In genomic region chrX:38796926-38797325, GRCh38 we compare ENCODE assay signal across 17 cellular contexts.
"Had no signal": no experiment of that assay in that cellular context is flagged by ENCODE, and none has a peak within 500 bp of the region (broad histone marks: within the 10 kb centered on the region; RNA-seq: fewer than 3 reads in every experiment).

No MANE protein-coding gene starts in this region.

- H3K27me3 Mint-ChIP-seq: activated CD4-positive, alpha-beta T cell treated with anti-CD3 and anti-CD28 coated beads, Interleukin-2, amount 10 ng/mL, durations not matched to agents 24 days and 14 days; activated naive CD8-positive, alpha-beta T cell treated with anti-CD3 and anti-CD28 coated beads, Interleukin-2, amount 10 ng/mL, durations not matched to agents 7 days and 5 days; central memory CD8-positive, alpha-beta T cell; effector memory CD8-positive, alpha-beta T cell had no signal

- H3K9me3 ChIP-seq: tibial artery, uterus had no signal

- H3K27me3 ChIP-seq: tibial artery, uterus had no signal

- H3K4me3 ChIP-seq: tibial artery, uterus had no signal

- H3K36me3 ChIP-seq: tibial artery, uterus had no signal

- H3K27ac Mint-ChIP-seq: activated CD4-positive, alpha-beta T cell treated with anti-CD3 and anti-CD28 coated beads, Interleukin-2, amount 10 ng/mL, durations not matched to agents 24 days and 14 days; activated CD8-positive, alpha-beta T cell treated with anti-CD3 and anti-CD28 coated beads, Interleukin-2, amount 10 ng/mL, durations not matched to agents 7 days and 5 days; activated naive CD8-positive, alpha-beta T cell treated with anti-CD3 and anti-CD28 coated beads, Interleukin-2, amount 10 ng/mL, durations not matched to agents 7 days and 5 days; effector memory CD8-positive, alpha-beta T cell; nephron had no signal

- DNase-seq: activated CD4-positive, alpha-beta T cell treated with anti-CD3 and anti-CD28 coated beads, Interleukin-2, amount 10 ng/mL, durations not matched to agents 24 days and 14 days; activated CD4-positive, CD25-positive, alpha-beta regulatory T cell; activated CD8-positive, alpha-beta memory T cell treated with anti-CD3 and anti-CD28 coated beads, Interleukin-2, amount 50 U/mL, for 48 hours; activated CD8-positive, alpha-beta T cell treated with anti-CD3 and anti-CD28 coated beads, Interleukin-2, amount 10 ng/mL, durations not matched to agents 7 days and 5 days; activated naive CD8-positive, alpha-beta T cell treated with anti-CD3 and anti-CD28 coated beads, Interleukin-2, amount 10 ng/mL, durations not matched to agents 7 days and 5 days; dermis blood vessel endothelial cell; effector memory CD8-positive, alpha-beta T cell; glutamatergic neuron; hypothalamus; nucleus accumbens; stimulated activated CD4-positive, alpha-beta T cell treated with anti-CD3 and anti-CD28 coated beads, Interleukin-2, amount 100 ng/mL, for 48 hours; stimulated activated naive CD4-positive, alpha-beta T cell; tibial artery; uterus had no signal

- H3K4me1 ChIP-seq: uterus had no signal

- H3K27ac ChIP-seq: epithelial cell of prostate, tibial artery, uterus had no signal

- H3K9me3 Mint-ChIP-seq: activated naive CD8-positive, alpha-beta T cell treated with anti-CD3 and anti-CD28 coated beads, Interleukin-2, amount 10 ng/mL, durations not matched to agents 7 days and 5 days; central memory CD8-positive, alpha-beta T cell; effector memory CD8-positive, alpha-beta T cell; nephron had no signal

- H3K4me3 Mint-ChIP-seq: activated CD4-positive, alpha-beta T cell treated with anti-CD3 and anti-CD28 coated beads, Interleukin-2, amount 10 ng/mL, durations not matched to agents 24 days and 14 days; activated CD8-positive, alpha-beta T cell treated with anti-CD3 and anti-CD28 coated beads, Interleukin-2, amount 10 ng/mL, durations not matched to agents 7 days and 5 days; activated naive CD8-positive, alpha-beta T cell treated with anti-CD3 and anti-CD28 coated beads, Interleukin-2, amount 10 ng/mL, durations not matched to agents 7 days and 5 days; central memory CD8-positive, alpha-beta T cell; effector memory CD8-positive, alpha-beta T cell; nephron had no signal

- ATAC-seq: activated CD8-positive, alpha-beta T cell treated with anti-CD3 and anti-CD28 coated beads, Interleukin-2, amount 10 ng/mL, durations not matched to agents 7 days and 5 days; effector memory CD8-positive, alpha-beta T cell had no signal
